In the genomic region with DNA sequence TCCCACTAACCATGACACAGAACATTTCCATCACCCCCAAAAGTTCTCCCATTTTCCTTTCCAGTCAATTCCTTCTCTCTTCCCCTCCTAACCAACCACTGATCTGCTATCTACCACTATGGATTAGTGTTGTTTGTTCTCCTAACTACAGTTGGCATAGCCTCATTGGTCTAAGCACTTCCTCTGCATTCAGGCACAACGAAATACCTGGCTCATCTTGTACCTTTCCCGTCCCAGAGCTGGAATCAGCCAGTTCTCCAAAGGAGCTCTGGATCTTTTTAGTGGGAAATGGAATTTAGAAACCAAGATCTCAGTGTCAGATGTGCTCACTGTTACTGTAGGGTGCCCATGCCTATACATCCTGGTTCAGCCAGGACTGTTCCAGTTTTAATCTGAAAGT, we compare ENCODE assay signal across 19 cellular contexts.
"Had no signal": no experiment of that assay in that cellular context is flagged by ENCODE, and none has a peak within 500 bp of the region (broad histone marks: within the 10 kb centered on the region; RNA-seq: fewer than 3 reads in every experiment).

No MANE protein-coding gene starts in this region.

- H3K27ac Mint-ChIP-seq: activated CD4-positive, alpha-beta T cell treated with anti-CD3 and anti-CD28 coated beads, Interleukin-2, amount 10 ng/mL, durations not matched to agents 7 days and 5 days had no signal

- H3K27me3 Mint-ChIP-seq: activated CD4-positive, alpha-beta T cell treated with anti-CD3 and anti-CD28 coated beads, Interleukin-2, amount 10 ng/mL, durations not matched to agents 7 days and 5 days had no signal

- H3K27me3 ChIP-seq: esophagus squamous epithelium, gastrocnemius medialis, testis had no signal

- H3K4me3 Mint-ChIP-seq: activated CD4-positive, alpha-beta T cell treated with anti-CD3 and anti-CD28 coated beads, Interleukin-2, amount 10 ng/mL, durations not matched to agents 7 days and 5 days had no signal

- ATAC-seq: activated CD4-positive, CD25-positive, alpha-beta regulatory T cell treated with anti-CD3 and anti-CD28 coated beads, Interleukin-2, amount 50 U/mL, for 24 hours; gastrocnemius medialis; left ventricle myocardium superior; sciatic nerve had no signal

- DNase-seq: activated CD4-positive, alpha-beta T cell treated with anti-CD3 and anti-CD28 coated beads, Interleukin-2, amount 10 ng/mL, durations not matched to agents 7 days and 5 days; activated gamma-delta T cell treated with Interleukin-2 at 50 U/mL for 16 hours; activated T-cell treated with anti-CD3 and anti-CD28 coated beads, Interleukin-2, amount 50 U/mL, for 1 hour; cerebellar nuclear complex; esophagus squamous epithelium; gastrocnemius medialis; head of caudate nucleus; hypothalamus; left ventricle myocardium superior; mammary epithelial cell; occipital lobe; small intestine; stimulated activated CD4-positive, alpha-beta T cell treated with anti-CD3 and anti-CD28 coated beads, Interleukin-2, amount 100 ng/mL, for 24 hours; stimulated activated naive CD4-positive, alpha-beta T cell; testis; trophoblast cell had no signal

- H3K36me3 ChIP-seq: gastrocnemius medialis had no signal

- H3K27ac ChIP-seq: coronary artery, testis had no signal

- H3K4me3 ChIP-seq: coronary artery, esophagus squamous epithelium, gastrocnemius medialis, testis had no signal

- H3K9me3 ChIP-seq: esophagus squamous epithelium, gastrocnemius medialis, testis had no signal
